In the genomic region with DNA sequence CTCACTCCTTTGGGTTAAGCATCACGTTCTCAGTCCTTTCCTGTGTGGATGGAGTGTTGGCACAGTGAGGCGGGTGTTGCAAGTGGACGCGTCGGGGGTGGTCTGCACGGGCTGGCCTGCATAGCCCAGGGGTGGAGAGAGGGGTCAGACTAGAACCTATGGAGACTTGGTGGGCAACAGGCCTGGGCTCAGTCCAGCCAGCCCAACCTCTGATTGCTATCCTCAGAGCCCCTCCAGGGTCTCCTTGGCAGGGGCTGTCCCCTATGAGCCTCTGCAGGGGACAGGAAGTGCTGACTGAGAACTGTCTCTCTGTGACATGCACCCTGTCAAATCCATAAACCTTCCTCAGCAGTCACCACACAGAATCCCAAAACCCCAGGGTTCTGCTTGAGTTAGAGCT, we compare ENCODE assay signal across 19 cellular contexts. TPM values are rescaled to one million over a fixed set of nuclear protein-coding genes. Genes with fewer than 3 reads are reported as not detected.
A peak's percentile ranks its signal among the peaks of the same experiment; 100 is the strongest.
DNase-seq lines count a peak whose midpoint lies in the region; ATAC-seq and TF ChIP-seq lines count a peak whose summit lies in the region.
"Had no signal": no experiment of that assay in that cellular context is flagged by ENCODE, and none has a peak within 500 bp of the region (broad histone marks: within the 10 kb centered on the region; RNA-seq: fewer than 3 reads in every experiment).

No MANE protein-coding gene starts in this region.

- no peak for TF ChIP-seq RAD21 in IMR-90 (IDR thresholded peaks at IDR 0.05; ENCODE audit: low read length)

- H2AFZ ChIP-seq in IMR-90 (replicated peaks; ENCODE audit: low read length, poor library complexity) (no peak overlapping the region), neuronal stem cell (ENCODE audit: low read length) (no peak overlapping the region)

- no peaks in the 10 kb centered on the region for H3K36me3 Mint-ChIP-seq in activated CD8-positive, alpha-beta memory T cell treated with anti-CD3 and anti-CD28 coated beads, Interleukin-2, amount 10 ng/mL, durations not matched to agents 7 days and 5 days
- H3K36me3 Mint-ChIP-seq in endodermal cell (ENCODE audit: low read depth): no peaks in the 10 kb centered on the region

- H3K4me2 ChIP-seq in IMR-90 (ENCODE audit: low read depth, low read length) (no peak overlapping the region), neuronal stem cell (ENCODE audit: insufficient read depth, low read length, poor library complexity, severe bottlenecking) (no peak overlapping the region)
- H3K4me2 ChIP-seq: KMS-11 had no signal

- peaks cover 25% of the 10 kb centered on the region for H3K27me3 ChIP-seq in IMR-90 (ENCODE audit: control insufficient read depth, insufficient read depth, low read length)
- H3K27me3 ChIP-seq in endodermal cell (ENCODE audit: control insufficient read depth, insufficient read depth, low read length, poor library complexity, severe bottlenecking): no peaks in the 10 kb centered on the region
- peaks cover 0 to 15% (median 0%) of the 10 kb centered on the region in 3 experiments for H3K27me3 ChIP-seq in neuronal stem cell (ENCODE audit: control insufficient read depth in 3 of 3, insufficient read depth in 3 of 3, low read depth in 1 of 3, low read length in 3 of 3)

- H4K8ac ChIP-seq in IMR-90 (ENCODE audit: low read depth in 2 of 2, low read length in 2 of 2): no peak overlapping the region
- no peak overlapping the region for H4K8ac ChIP-seq in neuronal stem cell (ENCODE audit: low read depth, low read length)

- no peaks in the 10 kb centered on the region; the same call in 1 of the 2 replicates for H3K9me3 ChIP-seq in IMR-90 (ENCODE audit: control insufficient read depth, insufficient read depth, low read length)
- H3K9me3 ChIP-seq in endodermal cell (ENCODE audit: control insufficient read depth, low read length): peaks cover 4% of the 10 kb centered on the region
- no peaks in the 10 kb centered on the region for H3K9me3 ChIP-seq in neuronal stem cell (replicated peaks in 1 of 2; ENCODE audit: control insufficient read depth in 2 of 2, insufficient read depth in 1 of 2, low read depth in 1 of 2, low read length in 2 of 2)

- no peak overlapping the region for H3K27ac ChIP-seq in IMR-90 (ENCODE audit: insufficient read depth, low read length)
- no peak overlapping the region for H3K27ac ChIP-seq in endodermal cell (ENCODE audit: low read depth, low read length)
- H3K27ac ChIP-seq in neuronal stem cell (replicated peaks; ENCODE audit: low read length): no peak overlapping the region
- H3K27ac ChIP-seq: KMS-11 had no signal

- H3K4me3 ChIP-seq in IMR-90 (ENCODE audit: insufficient read depth, low read depth, low read length) (no peak overlapping the region), endodermal cell (ENCODE audit: low read length) (no peak overlapping the region), neuronal stem cell (ENCODE audit: low read length in 2 of 2) (no peak overlapping the region)

- H3K9ac ChIP-seq in IMR-90 (ENCODE audit: low read depth, low read length): no peak overlapping the region
- no peak overlapping the region for H3K9ac ChIP-seq in endodermal cell (ENCODE audit: extremely low read depth, low read length, poor library complexity, severe bottlenecking)
- H3K9ac ChIP-seq in neuronal stem cell (ENCODE audit: low read depth, low read length, poor library complexity): no peak overlapping the region
- H3K9ac ChIP-seq: KMS-11 had no signal

- intact Hi-C loops in IMR-90 (cut with micrococcal nuclease): no loop called here

- H3K9me3 Mint-ChIP-seq in activated CD8-positive, alpha-beta memory T cell treated with anti-CD3 and anti-CD28 coated beads, Interleukin-2, amount 10 ng/mL, durations not matched to agents 7 days and 5 days (ENCODE audit: low read depth): no peaks in the 10 kb centered on the region
- peaks cover 5% of the 10 kb centered on the region for H3K9me3 Mint-ChIP-seq in endodermal cell
- H3K9me3 Mint-ChIP-seq: CD14-positive monocyte had no signal

- peak; percentile 32 for DNase-seq in activated CD8-positive, alpha-beta memory T cell treated with anti-CD3 and anti-CD28 coated beads, Interleukin-2, amount 50 U/mL, for 48 hours
- no peak for DNase-seq in activated CD8-positive, alpha-beta memory T cell treated with anti-CD3 and anti-CD28 coated beads, Interleukin-2, amount 10 ng/mL, durations not matched to agents 7 days and 5 days
- DNase-seq in IMR-90 (no peak), endodermal cell (peak; percentile 30), neuronal stem cell (ENCODE audit: low spot score) (no peak), NCI-H446 (lab: John Stamatoyannopoulos, UW) (no peak)
- DNase-seq: 8988T, NCI-H1417, NCI-H187, NCI-H446 treated with DMSO at 0.1 percent for 48 hours, NCI-H526 treated with DMSO at 0.1 percent for 48 hours, OCI-M1, SHP77 had no signal

- no peak for TF ChIP-seq CTCF in IMR-90 (conservative IDR thresholded peaks at IDR 0.05; ENCODE audit: low read depth, low read length)
- TF ChIP-seq CTCF in endodermal cell (conservative IDR thresholded peaks at IDR 0.05): no peak

- no peak overlapping the region for H3K4me3 Mint-ChIP-seq in activated CD8-positive, alpha-beta memory T cell treated with anti-CD3 and anti-CD28 coated beads, Interleukin-2, amount 10 ng/mL, durations not matched to agents 7 days and 5 days
- no peak overlapping the region for H3K4me3 Mint-ChIP-seq in endodermal cell

- H2BK12ac ChIP-seq in neuronal stem cell (ENCODE audit: low read length): no peak overlapping the region

- H2BK120ac ChIP-seq in IMR-90 (ENCODE audit: low read depth, low read length) (no peak overlapping the region), neuronal stem cell (ENCODE audit: low read depth, low read length) (peak overlapping the region; percentile 26)

- H2BK20ac ChIP-seq in IMR-90 (ENCODE audit: low read depth, low read length): 0 out of 2 replicates have a peak overlapping the region, but pooled peaks have one; percentile 4

- no peak overlapping the region for H3K27ac Mint-ChIP-seq in activated CD8-positive, alpha-beta memory T cell treated with anti-CD3 and anti-CD28 coated beads, Interleukin-2, amount 10 ng/mL, durations not matched to agents 7 days and 5 days
- H3K27ac Mint-ChIP-seq in endodermal cell: no peak overlapping the region

- no peak for TF ChIP-seq POLR2A in IMR-90 (IDR thresholded peaks at IDR 0.05; ENCODE audit: low read depth, low read length)

- no peaks in the 10 kb centered on the region for H4K20me1 ChIP-seq in IMR-90 (ENCODE audit: insufficient read depth, low read length)

- H2AK5ac ChIP-seq in IMR-90 (ENCODE audit: low read depth, low read length) (no peak overlapping the region), neuronal stem cell (ENCODE audit: low read depth, low read length) (peak overlapping the region; percentile 39)

- H4K91ac ChIP-seq in IMR-90 (ENCODE audit: insufficient read depth, low read depth, low read length): no peak overlapping the region
- H4K91ac ChIP-seq in neuronal stem cell (ENCODE audit: low read depth, low read length, poor library complexity): no peak overlapping the region

- dilution Hi-C loops in IMR-90 (cut with HindIII; ENCODE audit: low sequenced_read_pairs, unreplicated experiment): no loop called here

- H3K4me1 ChIP-seq in IMR-90 (ENCODE audit: control insufficient read depth, insufficient read depth, low read length) (peaks cover 2% of the 10 kb centered on the region; the same call in 1 of the 2 replicates), endodermal cell (ENCODE audit: control insufficient read depth, insufficient read depth, low read length) (peaks cover 28% of the 10 kb centered on the region), neuronal stem cell (ENCODE audit: control insufficient read depth in 2 of 2, insufficient read depth in 1 of 2, low read depth in 1 of 2, low read length in 2 of 2) (peaks cover 0 to 21% of the 10 kb centered on the region in 2 donors)

- no peaks in the 10 kb centered on the region for H3K9me1 ChIP-seq in IMR-90 (ENCODE audit: insufficient read depth, low read length)

- H2AK9ac ChIP-seq in IMR-90 (replicated peaks; ENCODE audit: low read depth, low read length, poor library complexity): no peak overlapping the region

- H3K18ac ChIP-seq in IMR-90 (ENCODE audit: low read depth, low read length) (no peak overlapping the region), neuronal stem cell (ENCODE audit: low read length) (peak overlapping the region; percentile 39)

- no peak overlapping the region for H3K56ac ChIP-seq in IMR-90 (ENCODE audit: extremely low read depth, insufficient read depth, low read length)

- H3K4ac ChIP-seq in IMR-90 (ENCODE audit: low read depth, low read length): no peak overlapping the region
- no peak overlapping the region for H3K4ac ChIP-seq in neuronal stem cell (ENCODE audit: low read length)

- H3K36me3 ChIP-seq in IMR-90 (ENCODE audit: control insufficient read depth, insufficient read depth, low read length) (no peaks in the 10 kb centered on the region), endodermal cell (ENCODE audit: control insufficient read depth, insufficient read depth, low read length) (no peaks in the 10 kb centered on the region), neuronal stem cell (replicated peaks in 1 of 2; ENCODE audit: control insufficient read depth in 2 of 2, insufficient read depth in 2 of 2, low read length in 2 of 2) (peaks cover 0 to 2% of the 10 kb centered on the region in 2 donors)

- POLR2A ChIA-PET in IMR-90 (lab: Charles Lee; ENCODE audit: unreplicated experiment): no interaction called here

- CTCF ChIA-PET in activated CD8-positive, alpha-beta memory T cell treated with anti-CD3 and anti-CD28 coated beads, Interleukin-2, amount 10 ng/mL, durations not matched to agents 7 days and 5 days (lab: Charles Lee): interaction anchor here (0.9 to 1.1 kb wide), 2 partner anchors 12 to 116 kb away, joined by 3 read pairs; no protein-coding TSS in a partner anchor
- CTCF ChIA-PET in IMR-90 (lab: Yijun Ruan, JAX): no interaction called here

- H3K4me1 Mint-ChIP-seq in activated CD8-positive, alpha-beta memory T cell treated with anti-CD3 and anti-CD28 coated beads, Interleukin-2, amount 10 ng/mL, durations not matched to agents 7 days and 5 days: no peaks in the 10 kb centered on the region
- H3K4me1 Mint-ChIP-seq in endodermal cell: peaks cover 28% of the 10 kb centered on the region

- H3K14ac ChIP-seq in IMR-90 (replicated peaks; ENCODE audit: low read depth, low read length): no peak overlapping the region
- no peak overlapping the region for H3K14ac ChIP-seq in neuronal stem cell (ENCODE audit: low read length)

- no peak overlapping the region for H4K5ac ChIP-seq in IMR-90 (ENCODE audit: low read depth, low read length)

- in situ Hi-C loops in IMR-90 (cut with MboI; ENCODE audit: low sequenced_read_pairs): no loop called here

- ATAC-seq in activated CD8-positive, alpha-beta memory T cell treated with anti-CD3 and anti-CD28 coated beads, Interleukin-2, amount 10 ng/mL, durations not matched to agents 7 days and 5 days: no peak
- ATAC-seq in IMR-90 (ENCODE audit: low read depth): no peak
- no peak for ATAC-seq in HG03460 (IDR thresholded peaks at IDR 0.05; ENCODE audit: unreplicated experiment)
- no peak for ATAC-seq in GM21390 (IDR thresholded peaks at IDR 0.05; ENCODE audit: unreplicated experiment)

- peaks cover 2% of the 10 kb centered on the region for H3K27me3 Mint-ChIP-seq in activated CD8-positive, alpha-beta memory T cell treated with anti-CD3 and anti-CD28 coated beads, Interleukin-2, amount 10 ng/mL, durations not matched to agents 7 days and 5 days
- peaks cover 25% of the 10 kb centered on the region for H3K27me3 Mint-ChIP-seq in endodermal cell (ENCODE audit: insufficient read depth)

- no peak overlapping the region for H3K23ac ChIP-seq in IMR-90 (ENCODE audit: low read depth, low read length)
- no peak overlapping the region for H3K23ac ChIP-seq in neuronal stem cell (ENCODE audit: low read depth, low read length, poor library complexity)

- H2BK15ac ChIP-seq in IMR-90 (ENCODE audit: low read depth, low read length): no peak overlapping the region
- peak overlapping the region; percentile 82 for H2BK15ac ChIP-seq in neuronal stem cell (ENCODE audit: low read length)

- H2BK5ac ChIP-seq in IMR-90 (ENCODE audit: low read depth, low read length, poor library complexity, severe bottlenecking) (no peak overlapping the region), neuronal stem cell (ENCODE audit: low read length) (no peak overlapping the region)

- BruUV-seq in IMR-90 (replicated peaks; lab: Mats Ljungman, UMichigan): no TSS peak

- H3K79me1 ChIP-seq in IMR-90 (ENCODE audit: low read depth in 1 of 2, low read length in 2 of 2): no peaks in the 10 kb centered on the region
- H3K79me1 ChIP-seq in neuronal stem cell (ENCODE audit: low read depth, low read length): no peaks in the 10 kb centered on the region

- no CpG with 5 or more reads among the region's 6 CpGs for WGBS in IMR-90 (ENCODE audit: extremely low coverage in 2 of 2, insufficient read length in 1 of 2), 2 experiments
- WGBS in endodermal cell (ENCODE audit: insufficient coverage in 1 of 2, insufficient read length in 1 of 2), 2 experiments: 80 to 92% methylated on average over 1 to 6 of the region's 6 CpGs
- no CpG with 5 or more reads among the region's 6 CpGs for WGBS in neuronal stem cell (ENCODE audit: extremely low coverage in 2 of 2, insufficient read length in 2 of 2, insufficient replicate concordance in 1 of 2), 2 donors

RNA-seq across cellular contexts. Expression of a gene that starts 2.3 kb away (rescaled TPM):
- total RNA-seq in activated CD8-positive, alpha-beta memory T cell treated with anti-CD3 and anti-CD28 coated beads, Interleukin-2, amount 10 ng/mL, durations not matched to agents 7 days and 5 days: not detected
- total RNA-seq in IMR-90 (2012; rRNA removed) (not detected in 2 replicates), endodermal cell (not detected)
- polyA plus RNA-seq in IMR-90 (2012; rRNA removed): not detected in 2 replicates
- polyA plus RNA-seq in IMR-90 (2012; cell fraction: cytosol; rRNA removed): not detected in 2 replicates
- not detected in 2 replicates for polyA plus RNA-seq in IMR-90 (2012; cell fraction: nucleus; rRNA removed; ENCODE audit: low replicate concordance)
- not detected for polyA plus RNA-seq in endodermal cell (2013, experiment 1 of 2)
- not detected for polyA plus RNA-seq in endodermal cell (2013, experiment 2 of 2)
- not detected for polyA plus RNA-seq in neuronal stem cell (2013, experiment 1 of 2)
- not detected for polyA plus RNA-seq in neuronal stem cell (2013, experiment 2 of 2)
- total RNA-seq: H4, M059J had no signal

RNA-seq across cellular contexts. Expression of a gene that starts 7.3 kb away (rescaled TPM):
- not detected for total RNA-seq in activated CD8-positive, alpha-beta memory T cell treated with anti-CD3 and anti-CD28 coated beads, Interleukin-2, amount 10 ng/mL, durations not matched to agents 7 days and 5 days
- total RNA-seq in IMR-90 (2012; rRNA removed) (not detected in 2 replicates), endodermal cell (not detected)
- not detected in 2 replicates for polyA plus RNA-seq in IMR-90 (2012; rRNA removed)
- polyA plus RNA-seq in IMR-90 (2012; cell fraction: cytosol; rRNA removed): not detected in 2 replicates
- not detected in 2 replicates for polyA plus RNA-seq in IMR-90 (2012; cell fraction: nucleus; rRNA removed; ENCODE audit: low replicate concordance)
- not detected for polyA plus RNA-seq in endodermal cell (2013, experiment 1 of 2)
- polyA plus RNA-seq in endodermal cell (2013, experiment 2 of 2): not detected
- polyA plus RNA-seq in neuronal stem cell (2013, experiment 1 of 2): not detected
- not detected for polyA plus RNA-seq in neuronal stem cell (2013, experiment 2 of 2)
- total RNA-seq: H4, M059J had no signal

RNA-seq across cellular contexts. Expression of a gene that starts 45.9 kb away (rescaled TPM):
- total RNA-seq in activated CD8-positive, alpha-beta memory T cell treated with anti-CD3 and anti-CD28 coated beads, Interleukin-2, amount 10 ng/mL, durations not matched to agents 7 days and 5 days: 100 to 1,000 TPM; 281 to 327 TPM
- total RNA-seq in IMR-90 (2012; rRNA removed) (126 and 141 TPM in 2 replicates), endodermal cell (100 to 1,000 TPM; 256 to 288 TPM)
- 122 and 132 TPM in 2 replicates for polyA plus RNA-seq in IMR-90 (2012; rRNA removed)
- polyA plus RNA-seq in IMR-90 (2012; cell fraction: cytosol; rRNA removed): 111 and 126 TPM in 2 replicates
- polyA plus RNA-seq in IMR-90 (2012; cell fraction: nucleus; rRNA removed; ENCODE audit: low replicate concordance): 211 and 389 TPM in 2 replicates
- 253 TPM for polyA plus RNA-seq in endodermal cell (2013, experiment 1 of 2)
- 265 TPM for polyA plus RNA-seq in endodermal cell (2013, experiment 2 of 2)
- 191 TPM for polyA plus RNA-seq in neuronal stem cell (2013, experiment 1 of 2)
- 193 TPM for polyA plus RNA-seq in neuronal stem cell (2013, experiment 2 of 2)

Comparison
In these comparisons a context has a peak if more than half of its experiments do, and no peak if none do; other contexts are left out.
1. DNase-seq: peak in activated CD8-positive, alpha-beta memory T cell treated with anti-CD3 and anti-CD28 coated beads, Interleukin-2, amount 50 U/mL, for 48 hours (single experiment) and endodermal cell (single experiment); none in activated CD8-positive, alpha-beta memory T cell treated with anti-CD3 and anti-CD28 coated beads, Interleukin-2, amount 10 ng/mL, durations not matched to agents 7 days and 5 days (single experiment), IMR-90 (single experiment), neuronal stem cell (single experiment) and NCI-H446 (0 of 2).